In genomic region chr1:56831874-56832693, GRCh38 we compare ENCODE assay signal across 8 cellular contexts. TPM values are rescaled to one million over a fixed set of nuclear protein-coding genes. Genes with fewer than 3 reads are reported as not detected.
DNase-seq lines count a peak whose midpoint lies in the region; ATAC-seq and TF ChIP-seq lines count a peak whose summit lies in the region.

No MANE protein-coding gene starts in this region.

- H3K4me1 ChIP-seq in ovary (ENCODE audit: insufficient read depth) = no peaks in the 10 kb centered on the region
- H3K4me1 ChIP-seq in thyroid gland = peaks cover 0 to 2% of the 10 kb centered on the region in 2 donors

- H3K27ac ChIP-seq in ovary (no peak overlapping the region), thyroid gland (no peak overlapping the region)

- no peak for TF ChIP-seq POLR2A in ovary (IDR thresholded peaks at IDR 0.05)
- TF ChIP-seq POLR2A in thyroid gland (IDR thresholded peaks at IDR 0.05) = no peak

- H3K4me3 ChIP-seq in ovary (no peak overlapping the region), thyroid gland (replicated peaks in 1 of 3) (no peak overlapping the region)

- TF ChIP-seq CTCF in ovary (IDR thresholded peaks at IDR 0.05) = peak; percentile 60 to 75 (median 67)
- peak; percentile 87 to 94 (median 91) for TF ChIP-seq CTCF in thyroid gland (IDR thresholded peaks at IDR 0.05)

- H3K36me3 ChIP-seq in ovary (no peaks in the 10 kb centered on the region), thyroid gland (no peaks in the 10 kb centered on the region)

- H3K9me3 ChIP-seq in ovary (no peaks in the 10 kb centered on the region), thyroid gland (no peaks in the 10 kb centered on the region)

- intact Hi-C loops in ovary (cut with DNase I) = loop anchor here in 2 of 4 donors (5.0 to 10.0 kb wide), 2 partner anchors 1223 to 1330 kb away; no protein-coding TSS in a partner anchor
- intact Hi-C loops in thyroid gland (cut with DNase I) = loop anchor here (5.0 kb wide), 1 partner anchor 135 kb away; the partner anchor contains the start of gene C8B

- WGBS in ovary, 3 donors = 2 to 4% (median 4%) methylated on average over 8 of the region's 8 CpGs
- 18 to 22% methylated on average over 8 of the region's 8 CpGs for WGBS in thyroid gland, 2 donors

- TF ChIP-seq EP300 in ovary (IDR thresholded peaks at IDR 0.05) = no peak

- peak; percentile 44 for DNase-seq in CMK (ENCODE audit: low read depth)
- peak in 47 of 76 experiments; percentile 1 to 60 (median 18) for DNase-seq in HUDEP-2 (lab: John Stamatoyannopoulos, UW; ENCODE audit: unreplicated experiment in 76 of 76)
- peak; percentile 3 to 42 for DNase-seq in SHP77 (lab: John Stamatoyannopoulos, UW)
- peak; percentile 43 for DNase-seq in activated effector memory CD4-positive, alpha-beta T cell treated with Interleukin-2 at 50 U/mL for 16 hours
- DNase-seq in foreskin melanocyte = peak; percentile 54
- DNase-seq in ovary = peak; percentile 47 to 77 (median 69)
- DNase-seq in thyroid gland = peak; percentile 51 to 75

- peak; percentile 57 for ATAC-seq in GM19397 (IDR thresholded peaks at IDR 0.05; ENCODE audit: unreplicated experiment)

- H3K27me3 ChIP-seq in ovary (no peaks in the 10 kb centered on the region), thyroid gland (no peaks in the 10 kb centered on the region)

RNA-seq across cellular contexts. Expression of gene FYB2, which starts 12.9 kb away (rescaled TPM):
- total RNA-seq in ovary (10 to 100 TPM in 1 of 7 donors, 1 to 10 TPM in 4, not detected in 2; 1.2 to 81.5 (median 2.1) TPM), thyroid gland (1 to 10 TPM in 1 of 4 donors, under 1 TPM in 2, not detected in 1; 0.13 to 1.6 (median 0.78) TPM)
- polyA plus RNA-seq in ovary = under 1 TPM; 0.06 to 0.18 TPM

RNA-seq across cellular contexts. Expression of gene C8A, which starts 22.5 kb away (rescaled TPM):
- total RNA-seq in ovary (under 1 TPM in 1 of 7 donors, not detected in 6; 0.08 TPM), thyroid gland (not detected)
- polyA plus RNA-seq in ovary = not detected

Comparison
In these comparisons a context has a peak if more than half of its experiments do, and no peak if none do; other contexts are left out.
1. DNase-seq: peak in every context shown above with its lines; median percentile 69 in ovary; 63 in thyroid gland; 54 in foreskin melanocyte; 44 in CMK; 43 in activated effector memory CD4-positive, alpha-beta T cell treated with Interleukin-2 at 50 U/mL for 16 hours; 22 in SHP77; 18 in HUDEP-2.